ENCODE assay signal across 8 cellular contexts in genomic region chr1:201480231-201481003, GRCh38. TPM values are rescaled to one million over a fixed set of nuclear protein-coding genes. Genes with fewer than 3 reads are reported as not detected.
DNase-seq lines count a peak whose midpoint lies in the region; ATAC-seq and TF ChIP-seq lines count a peak whose summit lies in the region.

No MANE protein-coding gene starts in this region.

- H3K56ac ChIP-seq in IMR-90 (ENCODE audit: extremely low read depth, insufficient read depth, low read length): no peak overlapping the region

- CTCF ChIA-PET in Calu3 (lab: Charles Lee): interaction anchor here (0.6 to 5.7 kb wide), 15 partner anchors 11 to 314 kb away, joined by 3 to 172 read pairs (median 12); partner anchors contain the start of gene PHLDA3
- CTCF ChIA-PET in IMR-90 (lab: Yijun Ruan, JAX): interaction anchor here (0.5 to 6.0 kb wide), 8 partner anchors 10 to 45 kb away, joined by 3 to 103 read pairs (median 8); partner anchors contain the start of gene PHLDA3

- H3K79me1 ChIP-seq in IMR-90 (ENCODE audit: low read depth in 1 of 2, low read length in 2 of 2): peaks cover 7 to 16% of the 10 kb centered on the region in 2 experiments; a peak in 3 of 4 replicates

- no peak overlapping the region for H3K4me3 ChIP-seq in IMR-90 (ENCODE audit: insufficient read depth, low read depth, low read length)
- H3K4me3 ChIP-seq in cardiac muscle cell: peak overlapping the region; percentile 15

- 0 out of 2 replicates have a peak, but pooled peaks cover 3% of the 10 kb centered on the region for H3K9me1 ChIP-seq in IMR-90 (ENCODE audit: insufficient read depth, low read length)

- TF ChIP-seq CTCF in Calu3 (IDR thresholded peaks at IDR 0.05; ENCODE audit: unreplicated experiment) (no peak), IMR-90 (conservative IDR thresholded peaks at IDR 0.05; ENCODE audit: low read depth, low read length) (no peak), cardiac muscle cell (IDR thresholded peaks at IDR 0.05; ENCODE audit: low read depth, low read length) (peak; percentile 10), progenitor cell of endocrine pancreas (IDR thresholded peaks at IDR 0.05; ENCODE audit: unreplicated experiment) (no peak)

- H3K4ac ChIP-seq in IMR-90 (ENCODE audit: low read depth, low read length): no peak overlapping the region; the same call in 1 of the 2 replicates

- 0 out of 2 replicates have a peak overlapping the region, but pooled peaks have one; percentile 17 for H2AK5ac ChIP-seq in IMR-90 (ENCODE audit: low read depth, low read length)

- no peak overlapping the region for H4K5ac ChIP-seq in IMR-90 (ENCODE audit: low read depth, low read length)

- no peak; the same call in 1 of the 2 replicates for TF ChIP-seq RAD21 in IMR-90 (IDR thresholded peaks at IDR 0.05; ENCODE audit: low read length)

- H3K4me1 ChIP-seq in IMR-90 (ENCODE audit: control insufficient read depth, insufficient read depth, low read length): peaks cover 14% of the 10 kb centered on the region
- H3K4me1 ChIP-seq in cardiac muscle cell (ENCODE audit: low read depth): peaks cover 6% of the 10 kb centered on the region

- H3K36me3 Mint-ChIP-seq in Calu3 (ENCODE audit: insufficient read depth, unreplicated experiment) (peaks cover 25% of the 10 kb centered on the region), progenitor cell of endocrine pancreas (ENCODE audit: insufficient read depth) (no peaks in the 10 kb centered on the region)

- no peak overlapping the region for H3K9ac ChIP-seq in IMR-90 (ENCODE audit: low read depth, low read length)

- in situ Hi-C loops in IMR-90 (cut with MboI; ENCODE audit: low sequenced_read_pairs): no loop called here

- H3K36me3 ChIP-seq in IMR-90 (ENCODE audit: control insufficient read depth, insufficient read depth, low read length): peaks cover 29% of the 10 kb centered on the region
- H3K36me3 ChIP-seq in cardiac muscle cell: no peaks in the 10 kb centered on the region

- H2BK20ac ChIP-seq in IMR-90 (ENCODE audit: low read depth, low read length): no peak overlapping the region

- peaks cover 13% of the 10 kb centered on the region; the same call in 1 of the 2 replicates for H4K20me1 ChIP-seq in IMR-90 (ENCODE audit: insufficient read depth, low read length)

- H4K8ac ChIP-seq in IMR-90 (ENCODE audit: low read depth in 2 of 2, low read length in 2 of 2): no peak overlapping the region

- H3K4me2 ChIP-seq in IMR-90 (ENCODE audit: low read depth, low read length): no peak overlapping the region

- H3K27ac ChIP-seq in IMR-90 (ENCODE audit: insufficient read depth, low read length): no peak overlapping the region
- H3K27ac ChIP-seq in cardiac muscle cell: peak overlapping the region; percentile 60

- POLR2A ChIA-PET in IMR-90 (lab: Charles Lee; ENCODE audit: unreplicated experiment): interaction anchor here (0.6 to 1.4 kb wide), 3 partner anchors 12 to 1447 kb away, joined by 3 to 7 read pairs (median 3); partner anchors contain the start of genes KLHL12 and PHLDA3

- H3K14ac ChIP-seq in IMR-90 (replicated peaks; ENCODE audit: low read depth, low read length): no peak overlapping the region

- H2BK120ac ChIP-seq in IMR-90 (ENCODE audit: low read depth, low read length): no peak overlapping the region

- no peak overlapping the region for H2BK15ac ChIP-seq in IMR-90 (ENCODE audit: low read depth, low read length)

- H3K4me3 Mint-ChIP-seq in Calu3 (ENCODE audit: low read depth, unreplicated experiment): peak overlapping the region; percentile 63
- peak overlapping the region; percentile 47 for H3K4me3 Mint-ChIP-seq in progenitor cell of endocrine pancreas (ENCODE audit: low read depth)

- H2AK9ac ChIP-seq in IMR-90 (replicated peaks; ENCODE audit: low read depth, low read length, poor library complexity): peak overlapping the region; percentile 23

- DNase-seq in Calu3 (peak; percentile 95), IMR-90 (no peak), RPMI7951 (ENCODE audit: low read depth) (peak; percentile 66), cardiac muscle cell (ENCODE audit: low read depth in 1 of 2, low spot score in 1 of 2) (peak; percentile 85), progenitor cell of endocrine pancreas (ENCODE audit: low spot score, unreplicated experiment) (no peak), SK-N-DZ (ENCODE audit: low spot score) (no peak)
- DNase-seq in activated naive CD4-positive, alpha-beta T cell treated with Interleukin-2 at 50 U/mL for 16 hours: peak; percentile 75

- BruUV-seq in Calu3 (replicated peaks; lab: Mats Ljungman, UMichigan) (no TSS peak), IMR-90 (replicated peaks; lab: Mats Ljungman, UMichigan) (no TSS peak)

- no peaks in the 10 kb centered on the region for H3K9me3 Mint-ChIP-seq in Calu3 (ENCODE audit: low read depth, unreplicated experiment)
- H3K9me3 Mint-ChIP-seq in progenitor cell of endocrine pancreas (ENCODE audit: low read depth): no peaks in the 10 kb centered on the region

- peak overlapping the region; percentile 59 for H2AFZ ChIP-seq in IMR-90 (replicated peaks; ENCODE audit: low read length, poor library complexity)

- TF ChIP-seq POLR2A in IMR-90 (IDR thresholded peaks at IDR 0.05; ENCODE audit: low read depth, low read length): no peak

- WGBS in IMR-90 (ENCODE audit: extremely low coverage in 2 of 2, insufficient read length in 1 of 2), 2 experiments: 38% methylated on average over 6 of the region's 37 CpGs; no CpG with 5 or more reads in 1 of the 2 experiments

- ATAC-seq in GM21423 (IDR thresholded peaks at IDR 0.05; ENCODE audit: unreplicated experiment) (peak; percentile 67), IMR-90 (ENCODE audit: low read depth) (peak; percentile 4; the same call in 1 of the 2 replicates)

- H3K27me3 ChIP-seq in IMR-90 (ENCODE audit: control insufficient read depth, insufficient read depth, low read length) (no peaks in the 10 kb centered on the region), cardiac muscle cell (no peaks in the 10 kb centered on the region)

- no peak overlapping the region for H4K91ac ChIP-seq in IMR-90 (ENCODE audit: insufficient read depth, low read depth, low read length)

- H3K4me1 Mint-ChIP-seq in Calu3 (ENCODE audit: low read depth, unreplicated experiment) (peaks cover 40% of the 10 kb centered on the region), progenitor cell of endocrine pancreas (ENCODE audit: low read depth) (peaks cover 17% of the 10 kb centered on the region)

- H3K18ac ChIP-seq in IMR-90 (ENCODE audit: low read depth, low read length): no peak overlapping the region

- H3K27me3 Mint-ChIP-seq in Calu3 (ENCODE audit: unreplicated experiment): no peaks in the 10 kb centered on the region
- peaks cover 49% of the 10 kb centered on the region for H3K27me3 Mint-ChIP-seq in progenitor cell of endocrine pancreas

- H3K27ac Mint-ChIP-seq in Calu3 (ENCODE audit: unreplicated experiment) (peak overlapping the region; percentile 64), progenitor cell of endocrine pancreas (no peak overlapping the region)

- H3K23ac ChIP-seq in IMR-90 (ENCODE audit: low read depth, low read length): no peak overlapping the region

- no peak overlapping the region for H2BK5ac ChIP-seq in IMR-90 (ENCODE audit: low read depth, low read length, poor library complexity, severe bottlenecking)

- dilution Hi-C loops in IMR-90 (cut with HindIII; ENCODE audit: low sequenced_read_pairs, unreplicated experiment): no loop called here

- no peaks in the 10 kb centered on the region for H3K9me3 ChIP-seq in IMR-90 (ENCODE audit: control insufficient read depth, insufficient read depth, low read length)
- H3K9me3 ChIP-seq in cardiac muscle cell (ENCODE audit: low read depth): no peaks in the 10 kb centered on the region

- intact Hi-C loops in Calu3 (cut with micrococcal nuclease; ENCODE audit: unreplicated experiment): loop anchor here (1.0 to 2.0 kb wide), 4 partner anchors 18 to 224 kb away; no protein-coding TSS in a partner anchor
- intact Hi-C loops in IMR-90 (cut with micrococcal nuclease): loop anchor here (5.0 kb wide), 1 partner anchor 43 kb away; no protein-coding TSS in a partner anchor

RNA-seq across cellular contexts. Expression of gene PHLDA3, which starts 11.4 kb away (rescaled TPM):
- total RNA-seq in Calu3 (2022) (31.1 and 36.7 TPM in 2 replicates), IMR-90 (2012; rRNA removed) (41.6 and 44.2 TPM in 2 replicates), cardiac muscle cell (54.4 and 61.5 TPM in 2 replicates), progenitor cell of endocrine pancreas (21.2 and 31.3 TPM in 2 replicates)
- polyA plus RNA-seq in IMR-90 (2012; rRNA removed) (102 and 122 TPM in 2 replicates), cardiac muscle cell (57.3 and 69.1 TPM in 2 replicates)
- polyA plus RNA-seq in IMR-90 (2012; cell fraction: cytosol; rRNA removed): 50.7 and 178 TPM in 2 replicates
- 49.6 and 125 TPM in 2 replicates for polyA plus RNA-seq in IMR-90 (2012; cell fraction: nucleus; rRNA removed; ENCODE audit: low replicate concordance)
- total RNA-seq in RPMI7951 (2014; rRNA removed; shearing (Covaris generic)): 6.4 and 15.8 TPM in 2 replicates
- polyA plus RNA-seq in SK-N-DZ (2014; cell fraction: cytosol; rRNA removed): 1.3 and 1.5 TPM in 2 replicates
- polyA plus RNA-seq in SK-N-DZ (2014; cell fraction: nucleus; rRNA removed): 1.5 and 2.3 TPM in 2 replicates

RNA-seq across cellular contexts. Expression of gene CSRP1, which starts 26.5 kb away (rescaled TPM):
- total RNA-seq in Calu3 (2022): 69.9 and 73.5 TPM in 2 replicates
- 1,498 and 1,861 TPM in 2 replicates for total RNA-seq in IMR-90 (2012; rRNA removed)
- polyA plus RNA-seq in IMR-90 (2012; rRNA removed): 948 and 1,037 TPM in 2 replicates
- 955 and 1,043 TPM in 2 replicates for polyA plus RNA-seq in IMR-90 (2012; cell fraction: cytosol; rRNA removed)
- polyA plus RNA-seq in IMR-90 (2012; cell fraction: nucleus; rRNA removed; ENCODE audit: low replicate concordance): 737 and 1,227 TPM in 2 replicates
- 292 and 402 TPM in 2 replicates for total RNA-seq in RPMI7951 (2014; rRNA removed; shearing (Covaris generic))
- 135 and 174 TPM in 2 replicates for total RNA-seq in cardiac muscle cell
- polyA plus RNA-seq in cardiac muscle cell: 76.4 and 78.9 TPM in 2 replicates
- total RNA-seq in progenitor cell of endocrine pancreas: 19.4 and 23.2 TPM in 2 replicates
- polyA plus RNA-seq in SK-N-DZ (2014; cell fraction: cytosol; rRNA removed): 8.2 and 16.9 TPM in 2 replicates
- 4.3 and 10.9 TPM in 2 replicates for polyA plus RNA-seq in SK-N-DZ (2014; cell fraction: nucleus; rRNA removed)

RNA-seq across cellular contexts. Expression of gene NAV1, which starts 58.5 kb away (rescaled TPM):
- total RNA-seq in Calu3 (2022) (13.1 and 24.8 TPM in 2 replicates), IMR-90 (2012; rRNA removed) (14.0 and 14.4 TPM in 2 replicates), cardiac muscle cell (113 and 151 TPM in 2 replicates), progenitor cell of endocrine pancreas (53.4 and 55.2 TPM in 2 replicates)
- polyA plus RNA-seq in IMR-90 (2012; rRNA removed) (23.1 and 23.6 TPM in 2 replicates), cardiac muscle cell (99.0 and 127 TPM in 2 replicates)
- 11.8 and 15.2 TPM in 2 replicates for polyA plus RNA-seq in IMR-90 (2012; cell fraction: cytosol; rRNA removed)
- 31.9 and 47.5 TPM in 2 replicates for polyA plus RNA-seq in IMR-90 (2012; cell fraction: nucleus; rRNA removed; ENCODE audit: low replicate concordance)
- total RNA-seq in RPMI7951 (2014; rRNA removed; shearing (Covaris generic)): 24.7 and 27.6 TPM in 2 replicates
- 1.00 and 1.4 TPM in 2 replicates for polyA plus RNA-seq in SK-N-DZ (2014; cell fraction: cytosol; rRNA removed)
- 0.65 and 0.95 TPM in 2 replicates for polyA plus RNA-seq in SK-N-DZ (2014; cell fraction: nucleus; rRNA removed)

RNA-seq across cellular contexts. Expression of gene TNNI1, which starts 58.9 kb away (rescaled TPM):
- total RNA-seq in Calu3 (2022) (not detected in 2 replicates), IMR-90 (2012; rRNA removed) (not detected in 2 replicates), cardiac muscle cell (4,949 and 6,023 TPM in 2 replicates), progenitor cell of endocrine pancreas (not detected in 2 replicates)
- polyA plus RNA-seq in IMR-90 (2012; rRNA removed) (not detected in 2 replicates), cardiac muscle cell (6,427 and 7,117 TPM in 2 replicates)
- 0.02 TPM in 1 of 2 replicates, not detected in the other for polyA plus RNA-seq in IMR-90 (2012; cell fraction: cytosol; rRNA removed)
- polyA plus RNA-seq in IMR-90 (2012; cell fraction: nucleus; rRNA removed; ENCODE audit: low replicate concordance): 0.20 and 0.45 TPM in 2 replicates
- 0.10 and 0.24 TPM in 2 replicates for total RNA-seq in RPMI7951 (2014; rRNA removed; shearing (Covaris generic))
- 3.8 and 6.7 TPM in 2 replicates for polyA plus RNA-seq in SK-N-DZ (2014; cell fraction: cytosol; rRNA removed)
- polyA plus RNA-seq in SK-N-DZ (2014; cell fraction: nucleus; rRNA removed): 1.3 and 3.4 TPM in 2 replicates

Comparison
In these comparisons a context has a peak if more than half of its experiments do, and no peak if none do; other contexts are left out.
1. DNase-seq: peak in Calu3 (single experiment), RPMI7951 (single experiment), activated naive CD4-positive, alpha-beta T cell treated with Interleukin-2 at 50 U/mL for 16 hours (single experiment) and cardiac muscle cell (2 of 2); none in IMR-90 (single experiment), progenitor cell of endocrine pancreas (single experiment) and SK-N-DZ (single experiment).